Comparison of ENCODE assay signal across 8 cellular contexts in the genomic region with DNA sequence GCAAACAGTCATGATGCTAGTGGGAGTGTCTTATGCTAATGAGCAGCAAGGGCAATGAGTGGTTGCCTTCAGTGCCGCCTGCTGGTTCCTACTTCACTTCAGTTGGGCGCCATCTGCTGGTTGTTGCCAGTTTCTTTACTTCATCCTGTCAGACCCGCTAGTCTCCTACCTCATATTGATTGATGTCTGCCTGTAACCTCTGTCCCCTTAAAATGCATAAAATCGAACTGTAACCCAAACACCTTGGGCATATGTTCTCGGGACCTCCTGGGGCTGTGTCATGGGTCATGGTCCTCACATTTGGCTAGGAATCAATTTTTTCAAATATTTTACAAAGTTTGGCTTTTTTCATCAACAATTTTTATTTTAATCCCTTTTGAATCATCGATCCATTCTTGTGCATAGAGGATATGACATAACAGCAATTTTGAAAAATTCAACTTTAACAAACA.
A peak's percentile ranks its signal among the peaks of the same experiment; 100 is the strongest.
DNase-seq lines count a peak whose midpoint lies in the region; ATAC-seq, FAIRE-seq and TF ChIP-seq lines count a peak whose summit lies in the region.

No MANE protein-coding gene starts in this region.

- peak; percentile 92 for FAIRE-seq in endothelial cell of umbilical vein (lab: Jason Lieb, UNC)

- H3K4me2 ChIP-seq in endothelial cell of umbilical vein (ENCODE audit: insufficient read depth, low read length) = no peak overlapping the region

- no peak overlapping the region for H2AFZ ChIP-seq in endothelial cell of umbilical vein (ENCODE audit: low read depth, low read length)

- H3K27ac Mint-ChIP-seq in nephron = no peak overlapping the region

- dilution Hi-C loops in endothelial cell of umbilical vein (cut with MboI; ENCODE audit: extremely low pct_ligation_motif_present, low sequenced_read_pairs) = no loop called here

- no peak overlapping the region for H3K4me3 ChIP-seq in endothelial cell of umbilical vein (replicated peaks in 1 of 3; ENCODE audit: insufficient read depth in 1 of 3, low read depth in 1 of 3, low read length in 3 of 3)

- H3K79me2 ChIP-seq in endothelial cell of umbilical vein (ENCODE audit: control insufficient read depth, insufficient read depth, low read length) = no peaks in the 10 kb centered on the region

- H3K27me3 ChIP-seq in endothelial cell of umbilical vein (ENCODE audit: control insufficient read depth in 2 of 2, insufficient read depth in 2 of 2, low read length in 2 of 2) = no peaks in the 10 kb centered on the region

- CTCF ChIA-PET in endothelial cell of umbilical vein (lab: Charles Lee) = interaction anchor here (0.6 kb wide), 1 partner anchor 22 kb away, joined by 3 read pairs; no protein-coding TSS in a partner anchor

- POLR2A ChIA-PET in endothelial cell of umbilical vein (lab: Charles Lee) = no interaction called here

- H3K27ac ChIP-seq in endothelial cell of umbilical vein (ENCODE audit: insufficient read depth, low read depth, low read length) = no peak overlapping the region

- no peaks in the 10 kb centered on the region for H4K20me1 ChIP-seq in endothelial cell of umbilical vein (replicated peaks; ENCODE audit: control insufficient read depth, extremely low read depth, insufficient read depth, low read length)

- peak; percentile 97 for ATAC-seq in HG03280 (IDR thresholded peaks at IDR 0.05; ENCODE audit: unreplicated experiment)

- DNase-seq in CMK (ENCODE audit: low read depth) = peak; percentile 57
- DNase-seq in GM19240 (ENCODE audit: insufficient read length, low spot score) = peak; percentile 34
- peak; percentile 83 to 89 for DNase-seq in NCI-H524 (lab: John Stamatoyannopoulos, UW)
- peak; percentile 91 to 95 for DNase-seq in activated CD4-positive, alpha-beta T cell treated with anti-CD3 and anti-CD28 coated beads, Interleukin-2, amount 50 U/mL, for 48 hours
- DNase-seq in endothelial cell of umbilical vein (ENCODE audit: low read depth, low spot score) = peak; percentile 73
- peak; percentile 57 for DNase-seq in stromal cell of bone marrow (ENCODE audit: low read depth)

- no peaks in the 10 kb centered on the region for H3K9me3 ChIP-seq in endothelial cell of umbilical vein (replicated peaks; ENCODE audit: control insufficient read depth, insufficient read depth, low read length)

- H3K36me3 Mint-ChIP-seq in nephron (ENCODE audit: low read depth) = no peaks in the 10 kb centered on the region

- no peaks in the 10 kb centered on the region for H3K9me3 Mint-ChIP-seq in nephron

- peaks cover 6% of the 10 kb centered on the region for H3K27me3 Mint-ChIP-seq in nephron (ENCODE audit: low read depth)

- no peak overlapping the region for H3K4me3 Mint-ChIP-seq in nephron

- H3K9me1 ChIP-seq in endothelial cell of umbilical vein (replicated peaks; ENCODE audit: control insufficient read depth, extremely low read depth, insufficient read depth, low read length) = no peaks in the 10 kb centered on the region

- no peaks in the 10 kb centered on the region for H3K36me3 ChIP-seq in endothelial cell of umbilical vein (ENCODE audit: control insufficient read depth in 2 of 2, extremely low read depth in 1 of 2, insufficient read depth in 2 of 2, low read length in 2 of 2)

- TF ChIP-seq CTCF in endothelial cell of umbilical vein (IDR thresholded peaks at IDR 0.05; ENCODE audit: extremely low read depth in 1 of 2, insufficient read depth in 1 of 2, low read depth in 1 of 2, low read length in 2 of 2) (peak; percentile 75 to 89), nephron (IDR thresholded peaks at IDR 0.05; ENCODE audit: unreplicated experiment in 3 of 3) (peak; percentile 48 to 55 (median 51))

- no peak overlapping the region for H3K9ac ChIP-seq in endothelial cell of umbilical vein (replicated peaks; ENCODE audit: extremely low read depth, insufficient read depth, low read length)

- no peak for TF ChIP-seq POLR2A in endothelial cell of umbilical vein (IDR thresholded peaks at IDR 0.05; ENCODE audit: low read depth, low read length)

- H3K4me1 ChIP-seq in endothelial cell of umbilical vein (ENCODE audit: control insufficient read depth, extremely low read depth, insufficient read depth, low read length) = no peaks in the 10 kb centered on the region

- peaks cover 40% of the 10 kb centered on the region for H3K4me1 Mint-ChIP-seq in nephron

- BruUV-seq in endothelial cell of umbilical vein (replicated peaks; lab: Mats Ljungman, UMichigan) = no TSS peak

- intact Hi-C loops in endothelial cell of umbilical vein (cut with micrococcal nuclease) = loop anchor here (1.0 kb wide), 2 partner anchors 23 to 436 kb away; no protein-coding TSS in a partner anchor

TF ChIP-seq in endothelial cell of umbilical vein, 7 proteins besides CTCF, POLR2A, EP300 and RAD21:
- TF ChIP-seq GATA2 (IDR thresholded peaks at IDR 0.05; ENCODE audit: insufficient read depth, insufficient read length, low read depth, low read length) = no peak
- no peak for TF ChIP-seq FOS (IDR thresholded peaks at IDR 0.05; ENCODE audit: borderline replicate concordance, insufficient read depth, low read length)
- no peak for TF ChIP-seq JUN (IDR thresholded peaks at IDR 0.05; ENCODE audit: borderline replicate concordance, insufficient read depth, insufficient read length, low read depth)
- no peak for TF ChIP-seq MYC (IDR thresholded peaks at IDR 0.05; ENCODE audit: low read depth, low read length)
- TF ChIP-seq POLR2AphosphoS5 (IDR thresholded peaks at IDR 0.05; ENCODE audit: insufficient read depth, low read depth, low read length) = no peak
- TF ChIP-seq EZH2 (IDR thresholded peaks at IDR 0.05; ENCODE audit: borderline replicate concordance, low read depth, low read length, severe bottlenecking) = no peak
- no peak for TF ChIP-seq MAX (IDR thresholded peaks at IDR 0.05; ENCODE audit: insufficient read depth, insufficient read length)

Comparison
In these comparisons a context has a peak if more than half of its experiments do, and no peak if none do; other contexts are left out.
1. DNase-seq: peak in every context shown above with its lines; median percentile 93 in activated CD4-positive, alpha-beta T cell treated with anti-CD3 and anti-CD28 coated beads, Interleukin-2, amount 50 U/mL, for 48 hours; 86 in NCI-H524; 73 in endothelial cell of umbilical vein; 57 in CMK; 57 in stromal cell of bone marrow; 34 in GM19240.